In the genomic region with DNA sequence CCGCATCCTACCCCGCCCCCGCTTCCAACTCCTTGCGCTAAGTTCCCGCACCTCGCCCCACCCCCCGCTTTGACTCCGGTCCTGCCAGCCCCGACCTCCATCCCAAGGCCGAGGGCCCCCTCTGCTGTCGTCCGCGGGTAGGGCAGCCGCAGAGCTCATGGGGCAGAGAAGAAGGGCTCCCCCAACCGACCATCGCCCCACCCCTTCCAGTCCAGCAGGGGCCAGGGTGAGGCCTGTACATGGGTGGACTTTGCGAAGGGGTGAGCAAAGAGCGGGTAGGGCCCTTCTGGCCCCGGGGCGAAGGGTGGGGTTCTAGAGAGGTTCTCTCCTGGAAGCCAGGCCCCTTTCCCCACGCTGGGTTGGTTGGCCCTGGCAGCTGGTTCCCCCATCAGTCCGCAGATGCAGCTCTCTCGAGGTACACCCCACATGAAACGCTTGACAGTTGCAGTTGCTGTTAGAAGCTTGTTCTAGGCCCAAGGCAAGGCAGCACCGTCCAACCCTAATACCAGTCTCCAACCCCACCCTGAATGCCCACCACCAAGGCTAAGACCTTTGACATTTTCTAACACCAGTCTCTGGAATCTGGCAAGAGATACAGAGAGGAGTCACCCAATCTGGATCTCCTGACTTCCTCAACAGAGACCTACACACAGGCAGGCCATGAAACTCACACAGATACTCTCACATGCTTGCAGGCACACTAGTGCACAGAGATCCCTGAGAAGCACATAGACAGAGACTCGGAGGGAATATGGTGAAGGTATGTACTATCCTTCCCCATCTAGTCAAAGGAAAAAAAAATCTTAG, we compare ENCODE assay signal across 8 cellular contexts. TPM values are rescaled to one million over a fixed set of nuclear protein-coding genes. Genes with fewer than 3 reads are reported as not detected.
DNase-seq lines count a peak whose midpoint lies in the region; ATAC-seq and TF ChIP-seq lines count a peak whose summit lies in the region.

No MANE protein-coding gene starts in this region.

- H2AK5ac ChIP-seq in trophoblast cell (ENCODE audit: low read length), result no peak overlapping the region

- H3K14ac ChIP-seq in trophoblast cell (ENCODE audit: low read length), result no peak overlapping the region

- CTCF ChIA-PET in HCT116 (lab: Charles Lee), result interaction anchor here (0.5 to 2.5 kb wide), 52 partner anchors 8 to 611 kb away, joined by 3 to 105 read pairs (median 6); a partner anchor contains a TSS

- H2AFZ ChIP-seq in HCT116 (ENCODE audit: low read depth, low read length, poor library complexity, severe bottlenecking), result peak overlapping the region; percentile 83
- H2AFZ ChIP-seq in trophoblast cell (ENCODE audit: insufficient read depth, low read length, poor library complexity), result no peak overlapping the region

- H3K9ac ChIP-seq in HCT116 (ENCODE audit: low read length) (peak overlapping the region; percentile 77; the same call in 1 of the 2 replicates), trophoblast cell (ENCODE audit: low read length) (no peak overlapping the region)

- BruUV-seq in HCT116 (replicated peaks; lab: Mats Ljungman, UMichigan), result no TSS peak

- no peaks in the 10 kb centered on the region for H3K9me2 ChIP-seq in HCT116 (ENCODE audit: insufficient read depth)

- H4K12ac ChIP-seq in trophoblast cell (ENCODE audit: low read depth, low read length), result no peak overlapping the region

- no peak overlapping the region for H3K23ac ChIP-seq in trophoblast cell (ENCODE audit: low read length)

- H2BK120ac ChIP-seq in trophoblast cell (ENCODE audit: insufficient read depth, low read length, poor library complexity), result no peak overlapping the region

- intact Hi-C loops in HCT116 (cut with micrococcal nuclease) (loop anchor here (1.0 to 10.0 kb wide), 6 partner anchors 27 to 605 kb away; no protein-coding TSS in a partner anchor), heart left ventricle (cut with DNase I) (loop anchor here (1.0 to 10.0 kb wide), 16 partner anchors 25 to 395 kb away; a partner anchor contains a TSS), tibial artery (cut with DNase I; ENCODE audit: low total_unique reads) (loop anchor here (2.0 to 10.0 kb wide), 3 partner anchors 125 to 227 kb away; no protein-coding TSS in a partner anchor)

- no peak overlapping the region for H2BK5ac ChIP-seq in trophoblast cell (ENCODE audit: low read depth, low read length, poor library complexity)

- peak overlapping the region; percentile 66 to 76 for H3K4me3 ChIP-seq in HCT116 (replicated peaks in 1 of 2; ENCODE audit: low read depth in 1 of 2, low read length in 2 of 2)
- peak overlapping the region; percentile 46 to 78 (median 65) for H3K4me3 ChIP-seq in heart left ventricle
- peak overlapping the region; percentile 73 for H3K4me3 ChIP-seq in trophoblast cell (ENCODE audit: low read depth, low read length)
- H3K4me3 ChIP-seq in tibial artery, result peak overlapping the region; percentile 52 to 72

- TF ChIP-seq POLR2A in HCT116 (IDR thresholded peaks at IDR 0.05; ENCODE audit: borderline replicate concordance, extremely low read depth, insufficient read depth, insufficient read length), result no peak
- TF ChIP-seq POLR2A in heart left ventricle (IDR thresholded peaks at IDR 0.05), result peak in 1 of 2 donors; percentile 17

- H3K27ac Mint-ChIP-seq in activated naive CD8-positive, alpha-beta T cell treated with anti-CD3 and anti-CD28 coated beads, Interleukin-2, amount 50 U/mL, for 24 hours, result no peak overlapping the region

- 7 to 23% (median 15%) methylated on average over 17 to 26 of the region's 26 CpGs for WGBS in heart left ventricle, 4 donors
- WGBS in trophoblast cell (ENCODE audit: extremely low coverage, insufficient coverage, insufficient read length), result no CpG with 5 or more reads among the region's 26 CpGs

- RAD21 ChIA-PET in HCT116 (lab: Charles Lee; ENCODE audit: low non-redundant PET in 1 of 2, low total read pairs in 2 of 2, uncharacterized antibody in 2 of 2, unreplicated experiment in 2 of 2), result interaction anchor here (0.6 to 2.5 kb wide), 29 partner anchors 10 to 411 kb away, joined by 3 to 28 read pairs (median 6); a partner anchor contains a TSS

- peaks cover 3% of the 10 kb centered on the region for H3K79me1 ChIP-seq in trophoblast cell (ENCODE audit: low read length)

- H3K27ac ChIP-seq in HCT116 (ENCODE audit: low read depth, low read length) (no peak overlapping the region), heart left ventricle (peak overlapping the region in 8 of 12 donors; percentile 70 to 87 (median 76)), trophoblast cell (ENCODE audit: low read depth, low read length) (no peak overlapping the region), tibial artery (peak overlapping the region; percentile 72 to 78)

- peak; percentile 98 for TF ChIP-seq RAD21 in HCT116 (IDR thresholded peaks at IDR 0.05; ENCODE audit: low read depth)

- H3K79me2 ChIP-seq in HCT116 (ENCODE audit: insufficient read depth, low read length) (no peaks in the 10 kb centered on the region), trophoblast cell (ENCODE audit: control insufficient read depth, insufficient read depth, low read length, poor library complexity) (peaks cover 2% of the 10 kb centered on the region)

- H3K4me3 Mint-ChIP-seq in activated naive CD8-positive, alpha-beta T cell treated with anti-CD3 and anti-CD28 coated beads, Interleukin-2, amount 50 U/mL, for 24 hours, result peak overlapping the region; percentile 80

- TF ChIP-seq CTCF in HCT116 (IDR thresholded peaks at IDR 0.05 in 2 of 3, conservative IDR thresholded peaks at IDR 0.05 in 1 of 3; ENCODE audit: borderline replicate concordance in 1 of 3, insufficient read depth in 1 of 3, low read depth in 2 of 3, low read length in 2 of 3), result peak; percentile 91 to 98 (median 92)
- TF ChIP-seq CTCF in heart left ventricle (IDR thresholded peaks at IDR 0.05), result peak; percentile 64 to 98 (median 82)
- TF ChIP-seq CTCF in tibial artery (IDR thresholded peaks at IDR 0.05), result peak; percentile 90 to 91

- H3K36me3 Mint-ChIP-seq in activated naive CD8-positive, alpha-beta T cell treated with anti-CD3 and anti-CD28 coated beads, Interleukin-2, amount 50 U/mL, for 24 hours (ENCODE audit: low read depth), result no peaks in the 10 kb centered on the region

- H3K9me3 ChIP-seq in HCT116 (ENCODE audit: control insufficient read depth in 1 of 2, insufficient read depth in 1 of 2, low read depth in 1 of 2, low read length in 2 of 2), result no peaks in the 10 kb centered on the region
- H3K9me3 ChIP-seq in heart left ventricle, result no peaks in the 10 kb centered on the region
- H3K9me3 ChIP-seq in trophoblast cell (ENCODE audit: insufficient read depth, low read depth, low read length), result peaks cover 2% of the 10 kb centered on the region
- H3K9me3 ChIP-seq in tibial artery, result no peaks in the 10 kb centered on the region

- no peak overlapping the region for H4K8ac ChIP-seq in trophoblast cell (ENCODE audit: low read depth, low read length)

- no peak overlapping the region for H2BK12ac ChIP-seq in trophoblast cell (ENCODE audit: low read length)

- H3K4ac ChIP-seq in trophoblast cell (ENCODE audit: low read depth, low read length), result no peak overlapping the region

- H3K4me1 ChIP-seq in HCT116 (ENCODE audit: control insufficient read depth in 1 of 2, insufficient read depth in 2 of 2, low read length in 2 of 2) (peaks cover 3 to 22% of the 10 kb centered on the region in 2 experiments; a peak in 3 of 4 replicates), heart left ventricle (peaks cover 0 to 15% (median 3%) of the 10 kb centered on the region in 12 donors), trophoblast cell (ENCODE audit: control insufficient read depth in 1 of 2, insufficient read depth in 2 of 2, low read length in 2 of 2) (peaks cover 5 to 8% of the 10 kb centered on the region in 2 experiments), tibial artery (peaks cover 0 to 13% (median 6%) of the 10 kb centered on the region in 4 donors)

- no peaks in the 10 kb centered on the region for H3K27me3 ChIP-seq in HCT116 (ENCODE audit: insufficient read depth, low read length)
- no peaks in the 10 kb centered on the region for H3K27me3 ChIP-seq in heart left ventricle
- H3K27me3 ChIP-seq in trophoblast cell (ENCODE audit: insufficient read depth, low read length), result no peaks in the 10 kb centered on the region
- H3K27me3 ChIP-seq in tibial artery, result peaks cover 0 to 11% of the 10 kb centered on the region in 2 donors

- no peaks in the 10 kb centered on the region for H3K9me3 Mint-ChIP-seq in activated naive CD8-positive, alpha-beta T cell treated with anti-CD3 and anti-CD28 coated beads, Interleukin-2, amount 50 U/mL, for 24 hours

- POLR2A ChIA-PET in HCT116 (lab: Charles Lee), result interaction anchor here (0.6 to 1.5 kb wide), 13 partner anchors 8 to 224 kb away, joined by 3 to 8 read pairs (median 3); a partner anchor contains a TSS

- DNase-seq in DMS153 (lab: John Stamatoyannopoulos, UW) (peak; percentile 89), HCT116 (ENCODE audit: low read depth, low spot score) (peak; percentile 75), NCI-H1105 (lab: John Stamatoyannopoulos, UW) (peak; percentile 73), SW 1271 (lab: John Stamatoyannopoulos, UW) (peak; percentile 56 to 77), heart left ventricle (peak; percentile 93 to 98 (median 94)), trophoblast cell (peak; percentile 88 to 94), tibial artery (peak; percentile 96 to 97)
- DNase-seq in activated naive CD8-positive, alpha-beta T cell treated with anti-CD3 and anti-CD28 coated beads, Interleukin-2, amount 50 U/mL, for 24 hours, result peak; percentile 99

- H3K4me2 ChIP-seq in HCT116 (ENCODE audit: low read length) (peak overlapping the region; percentile 95), trophoblast cell (ENCODE audit: low read length) (peak overlapping the region; percentile 96)

- H3K36me3 ChIP-seq in HCT116 (ENCODE audit: control insufficient read depth in 1 of 2, insufficient read depth in 2 of 2, low read length in 2 of 2) (no peaks in the 10 kb centered on the region), heart left ventricle (no peaks in the 10 kb centered on the region), trophoblast cell (ENCODE audit: control insufficient read depth in 1 of 2, insufficient read depth in 2 of 2, low read length in 2 of 2) (no peaks in the 10 kb centered on the region), tibial artery (no peaks in the 10 kb centered on the region)

- no peak overlapping the region for H3K18ac ChIP-seq in trophoblast cell (ENCODE audit: low read length)

- no peak overlapping the region for H4K91ac ChIP-seq in trophoblast cell (ENCODE audit: low read depth, low read length)

- H4K20me1 ChIP-seq in HCT116 (ENCODE audit: insufficient read depth), result no peaks in the 10 kb centered on the region

- H3K27me3 Mint-ChIP-seq in activated naive CD8-positive, alpha-beta T cell treated with anti-CD3 and anti-CD28 coated beads, Interleukin-2, amount 50 U/mL, for 24 hours, result no peaks in the 10 kb centered on the region

- ATAC-seq in HCT116, result peak; percentile 86
- peak; percentile 82 for ATAC-seq in activated naive CD8-positive, alpha-beta T cell treated with anti-CD3 and anti-CD28 coated beads, Interleukin-2, amount 50 U/mL, for 24 hours
- peak; percentile 84 to 94 (median 89) for ATAC-seq in heart left ventricle

- peaks cover 12% of the 10 kb centered on the region for H3K4me1 Mint-ChIP-seq in activated naive CD8-positive, alpha-beta T cell treated with anti-CD3 and anti-CD28 coated beads, Interleukin-2, amount 50 U/mL, for 24 hours

RNA-seq across cellular contexts. Expression of a gene that starts 25.3 kb away (rescaled TPM):
- total RNA-seq in HCT116 (2021; ENCODE audit: unreplicated experiment) (10.1 TPM), heart left ventricle (10 to 100 TPM in 4 of 9 donors, 1 to 10 TPM in 5; 4.7 to 18.5 (median 9.6) TPM)
- polyA plus RNA-seq in HCT116 (2012), result 6.0 and 7.1 TPM in 2 replicates
- 10 to 100 TPM in 1 of 2 donors, 1 to 10 TPM in 1; 1.1 to 11.5 TPM for polyA plus RNA-seq in heart left ventricle
- polyA plus RNA-seq in trophoblast cell (2013), result 9.6 and 10.2 TPM in 2 replicates

RNA-seq across cellular contexts. Expression of a gene that starts 26.4 kb away (rescaled TPM):
- total RNA-seq in HCT116 (2021; ENCODE audit: unreplicated experiment) (5.0 TPM), heart left ventricle (1 to 10 TPM in 1 of 9 donors, under 1 TPM in 4, not detected in 4; 0.19 to 2.9 (median 0.46) TPM)
- 3.0 and 3.5 TPM in 2 replicates for polyA plus RNA-seq in HCT116 (2012)
- polyA plus RNA-seq in heart left ventricle, result under 1 TPM in 1 of 2 donors, not detected in 1; 0.36 TPM
- polyA plus RNA-seq in trophoblast cell (2013), result 0.83 and 0.87 TPM in 2 replicates

Comparison
In these comparisons a context has a peak if more than half of its experiments do, and no peak if none do; other contexts are left out.
1. H3K27ac ChIP-seq: peak in heart left ventricle (8 of 12) and tibial artery (2 of 2); none in HCT116 (single experiment) and trophoblast cell (single experiment).
2. Peak in every context shown above with its lines, with median percentiles within 50 percentile points of each other: DNase-seq, ATAC-seq, H3K4me3 ChIP-seq and CTCF ChIP-seq.